ENCODE assay signal across 17 cellular contexts in genomic region chr6:24600903-24601302, GRCh38. TPM values are rescaled to one million over a fixed set of nuclear protein-coding genes. Genes with fewer than 3 reads are reported as not detected.
DNase-seq lines count a peak whose midpoint lies in the region; ATAC-seq and TF ChIP-seq lines count a peak whose summit lies in the region.
"Had no signal": no experiment of that assay in that cellular context is flagged by ENCODE, and none has a peak within 500 bp of the region (broad histone marks: within the 10 kb centered on the region; RNA-seq: fewer than 3 reads in every experiment).

No MANE protein-coding gene starts in this region.

- no peaks in the 10 kb centered on the region for H3K4me1 ChIP-seq in PC-3 (ENCODE audit: insufficient read depth, low read length)
- H3K4me1 ChIP-seq in CD8-positive, alpha-beta T cell (ENCODE audit: insufficient read depth, low read length): no peaks in the 10 kb centered on the region
- H3K4me1 ChIP-seq: ascending aorta, parathyroid adenoma, testis had no signal

- H3K9me2 ChIP-seq in PC-3 (replicated peaks; ENCODE audit: low read length): no peaks in the 10 kb centered on the region

- H3K4me2 ChIP-seq in PC-3 (ENCODE audit: low read length): no peak overlapping the region

- H3K27ac ChIP-seq in PC-3 (ENCODE audit: low read length): no peak overlapping the region
- H3K27ac ChIP-seq in CD8-positive, alpha-beta T cell (ENCODE audit: low read depth, low read length): no peak overlapping the region
- H3K27ac ChIP-seq: ascending aorta, GM23248, parathyroid adenoma, testis had no signal

- no peak overlapping the region for H3K27ac Mint-ChIP-seq in CD8-positive, alpha-beta T cell
- H3K27ac Mint-ChIP-seq: mesothelial cell of epicardium, T-cell had no signal

- H3K4me3 Mint-ChIP-seq in CD8-positive, alpha-beta T cell: no peak overlapping the region
- H3K4me3 Mint-ChIP-seq: mesothelial cell of epicardium, T-cell had no signal

- no peaks in the 10 kb centered on the region for H3K36me3 ChIP-seq in PC-3 (ENCODE audit: low read depth, low read length)
- no peaks in the 10 kb centered on the region for H3K36me3 ChIP-seq in CD8-positive, alpha-beta T cell (ENCODE audit: insufficient read depth, low read length)
- H3K36me3 ChIP-seq: ascending aorta had no signal

- H3K27me3 ChIP-seq in PC-3 (ENCODE audit: low read length): no peaks in the 10 kb centered on the region
- H3K27me3 ChIP-seq in CD8-positive, alpha-beta T cell (ENCODE audit: insufficient read depth, low read length): no peaks in the 10 kb centered on the region
- H3K27me3 ChIP-seq: ascending aorta, testis had no signal

- H3K4me1 Mint-ChIP-seq in CD8-positive, alpha-beta T cell (ENCODE audit: low read depth): no peaks in the 10 kb centered on the region
- H3K4me1 Mint-ChIP-seq: mesothelial cell of epicardium, T-cell had no signal

- no peaks in the 10 kb centered on the region for H3K9me3 ChIP-seq in PC-3 (ENCODE audit: low read length)
- H3K9me3 ChIP-seq in CD8-positive, alpha-beta T cell (ENCODE audit: low read length): no peaks in the 10 kb centered on the region
- H3K9me3 ChIP-seq: ascending aorta, testis had no signal

- H3K79me2 ChIP-seq in PC-3 (ENCODE audit: low read length): no peaks in the 10 kb centered on the region
- H3K79me2 ChIP-seq: parathyroid adenoma had no signal

- no peak overlapping the region for H3K4me3 ChIP-seq in PC-3 (ENCODE audit: low read length)
- no peak overlapping the region for H3K4me3 ChIP-seq in CD8-positive, alpha-beta T cell (ENCODE audit: low read depth, low read length)
- H3K4me3 ChIP-seq: ascending aorta, GM23248, testis had no signal

- H3F3A ChIP-seq in PC-3 (ENCODE audit: low read length, unreplicated experiment): no peaks in the 10 kb centered on the region

- H4K20me1 ChIP-seq in PC-3 (ENCODE audit: low read length): no peaks in the 10 kb centered on the region

- peaks cover 2% of the 10 kb centered on the region for H3K27me3 Mint-ChIP-seq in CD8-positive, alpha-beta T cell (ENCODE audit: low read depth)

- H3K36me3 Mint-ChIP-seq in CD8-positive, alpha-beta T cell: no peaks in the 10 kb centered on the region
- H3K36me3 Mint-ChIP-seq: mesothelial cell of epicardium, T-cell had no signal

- H3K9ac ChIP-seq in PC-3 (ENCODE audit: low read length): no peak overlapping the region
- H3K9ac ChIP-seq: GM23248, parathyroid adenoma had no signal

- no TSS peak for BruUV-seq in PC-3 (replicated peaks; lab: Mats Ljungman, UMichigan)

- DNase-seq in NCI-H748 (lab: John Stamatoyannopoulos, UW; ENCODE audit: unreplicated experiment): peak; percentile 11
- no peak for DNase-seq in NCI-H748 treated with DMSO at 0.1 percent for 48 hours (lab: John Stamatoyannopoulos, UW)
- no peak for DNase-seq in GM20000 (ENCODE audit: low spot score)
- no peak for DNase-seq in PC-3
- peak; percentile 55 for DNase-seq in iPS-NIHi7 (ENCODE audit: extremely low spot score)
- no peak for DNase-seq in CD8-positive, alpha-beta T cell
- DNase-seq in NCI-H2081 treated with DMSO at 0.1 percent for 48 hours (lab: John Stamatoyannopoulos, UW): no peak
- DNase-seq: activated CD4-positive, alpha-beta T cell treated with anti-CD3 and anti-CD28 coated beads for 1 hour; GM23248; KG1; T-cell; testis had no signal

- H3K9me3 Mint-ChIP-seq in CD8-positive, alpha-beta T cell: no peaks in the 10 kb centered on the region
- H3K9me3 Mint-ChIP-seq: mesothelial cell of epicardium, T-cell had no signal

- CTCF ChIA-PET in PC-3 (lab: Charles Lee): no interaction called here
- CTCF ChIA-PET in CD8-positive, alpha-beta T cell (lab: Charles Lee): no interaction called here

- ATAC-seq in PC-3 (no peak), esophagus mucosa (no peak)
- no peak for ATAC-seq in CD8-positive, alpha-beta T cell
- ATAC-seq: T-cell had no signal

- POLR2A ChIA-PET in PC-3 (lab: Charles Lee; ENCODE audit: unreplicated experiment): no interaction called here
- POLR2A ChIA-PET in CD8-positive, alpha-beta T cell (lab: Charles Lee): no interaction called here

- no peak overlapping the region for H2AFZ ChIP-seq in PC-3 (ENCODE audit: low read length)
- H2AFZ ChIP-seq: GM23248, parathyroid adenoma had no signal

- TF ChIP-seq CTCF in GM20000 (IDR thresholded peaks at IDR 0.05; ENCODE audit: extremely low read depth, missing control alignments) (peak; percentile 26), PC-3 (conservative IDR thresholded peaks at IDR 0.05; ENCODE audit: low read depth, low read length) (peak; percentile 55)
- TF ChIP-seq CTCF in CD8-positive, alpha-beta T cell (IDR thresholded peaks at IDR 0.05): no peak

- intact Hi-C loops in PC-3 (cut with micrococcal nuclease): no loop called here
- intact Hi-C loops in CD8-positive, alpha-beta T cell (cut with DNase I, micrococcal nuclease): no loop called here

RNA-seq across cellular contexts. Expression of gene KIAA0319, which starts 45.1 kb away (rescaled TPM):
- total RNA-seq in PC-3 (2014; rRNA removed) (0.84 and 1.2 TPM in 2 replicates), esophagus mucosa (not detected)
- total RNA-seq in CD8-positive, alpha-beta T cell: not detected
- total RNA-seq: ascending aorta, fibroblast of villous mesenchyme, GM23248 had no signal

Comparison
In these comparisons a context has a peak if more than half of its experiments do, and no peak if none do; other contexts are left out.
1. DNase-seq: peak in NCI-H748 (single experiment) and iPS-NIHi7 (single experiment); none in NCI-H748 treated with DMSO at 0.1 percent for 48 hours (single experiment), GM20000 (single experiment), PC-3 (single experiment), CD8-positive, alpha-beta T cell (0 of 7) and NCI-H2081 treated with DMSO at 0.1 percent for 48 hours (single experiment).